In the genomic region with DNA sequence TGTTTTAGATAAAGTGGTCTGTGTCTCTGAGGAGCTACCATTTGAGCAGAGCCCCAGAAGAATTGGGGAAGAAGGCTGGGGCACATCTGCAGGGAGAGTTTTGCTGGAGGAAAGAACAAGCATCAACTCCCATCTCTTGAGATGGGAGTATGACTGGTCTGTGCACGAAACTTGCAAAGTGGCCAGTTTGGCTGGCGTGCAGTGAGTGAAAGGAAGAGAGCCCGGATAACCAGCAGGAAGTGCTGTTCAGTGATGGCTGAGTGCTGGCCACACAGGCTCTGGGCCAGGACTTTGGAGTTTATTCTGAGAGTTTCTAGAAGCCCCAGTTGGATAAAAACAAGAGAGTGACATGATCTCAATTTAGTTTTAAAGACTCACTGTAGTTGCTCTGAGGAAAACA, we compare ENCODE assay signal across 13 cellular contexts. TPM values are rescaled to one million over a fixed set of nuclear protein-coding genes. Genes with fewer than 3 reads are reported as not detected.
DNase-seq lines count a peak whose midpoint lies in the region; ATAC-seq and TF ChIP-seq lines count a peak whose summit lies in the region.
"Had no signal": no experiment of that assay in that cellular context is flagged by ENCODE, and none has a peak within 500 bp of the region (broad histone marks: within the 10 kb centered on the region; RNA-seq: fewer than 3 reads in every experiment).

No MANE protein-coding gene starts in this region.

- H3K27ac ChIP-seq in breast epithelium (peak overlapping the region in 1 of 2 donors; percentile 40), uterus (peak overlapping the region; percentile 20 to 45), SJCRH30 (no peak overlapping the region)

- intact Hi-C loops in MCF 10A (cut with micrococcal nuclease) (no loop called here), breast epithelium (cut with DNase I; ENCODE audit: low total_unique reads) (no loop called here), left colon (cut with DNase I, micrococcal nuclease) (no loop called here), uterus (cut with DNase I; ENCODE audit: low total_unique reads) (no loop called here)

- TF ChIP-seq CTCF in MCF 10A (IDR thresholded peaks at IDR 0.05; ENCODE audit: unreplicated experiment) (no peak), breast epithelium (IDR thresholded peaks at IDR 0.05) (no peak), uterus (IDR thresholded peaks at IDR 0.05) (no peak)

- peaks cover 27% of the 10 kb centered on the region for H3K36me3 Mint-ChIP-seq in MCF 10A (ENCODE audit: insufficient read depth, unreplicated experiment)

- no TSS peak for BruUV-seq in MCF 10A (replicated peaks; lab: Mats Ljungman, UMichigan)

- CTCF ChIA-PET in MCF 10A (lab: Yijun Ruan, JAX), result no interaction called here

- peak overlapping the region; percentile 73 for H3K27ac Mint-ChIP-seq in MCF 10A (ENCODE audit: low read depth, unreplicated experiment)
- H3K27ac Mint-ChIP-seq: activated T-helper 2 cell treated with anti-CD3 and anti-CD28 coated beads, Interferon-gamma antibody, Interleukin-2, Interleukin-4, amounts not matched to agents 10 μg/mL and 5 μg/mL and 100 μg/mL, durations not matched to agents 14 hours and 24 hours and 36 hours; GM23338 had no signal

- H3K4me3 Mint-ChIP-seq in MCF 10A (ENCODE audit: unreplicated experiment), result no peak overlapping the region
- H3K4me3 Mint-ChIP-seq: GM23338 had no signal

- H3K4me1 ChIP-seq in breast epithelium (no peaks in the 10 kb centered on the region), uterus (no peaks in the 10 kb centered on the region), SJCRH30 (no peaks in the 10 kb centered on the region)

- ATAC-seq in left colon (peak; percentile 26), HG03280 (IDR thresholded peaks at IDR 0.05; ENCODE audit: unreplicated experiment) (no peak), GM18909 (IDR thresholded peaks at IDR 0.05; ENCODE audit: poor library complexity, unreplicated experiment) (no peak)
- ATAC-seq: GM23338 had no signal

- H3K27me3 Mint-ChIP-seq in MCF 10A (ENCODE audit: insufficient read depth, unreplicated experiment), result no peaks in the 10 kb centered on the region

- H3K27me3 ChIP-seq in breast epithelium (no peaks in the 10 kb centered on the region), uterus (no peaks in the 10 kb centered on the region), SJCRH30 (no peaks in the 10 kb centered on the region)

- peaks cover 19% of the 10 kb centered on the region for H3K4me1 Mint-ChIP-seq in MCF 10A (ENCODE audit: insufficient read depth, unreplicated experiment)

- no peaks in the 10 kb centered on the region for H3K36me3 ChIP-seq in breast epithelium
- no peaks in the 10 kb centered on the region for H3K36me3 ChIP-seq in uterus
- H3K36me3 ChIP-seq in SJCRH30, result no peaks in the 10 kb centered on the region

- no peaks in the 10 kb centered on the region for H3K9me3 Mint-ChIP-seq in MCF 10A (ENCODE audit: unreplicated experiment)

- no peak overlapping the region for H3K4me3 ChIP-seq in breast epithelium
- H3K4me3 ChIP-seq in uterus, result no peak overlapping the region
- H3K4me3 ChIP-seq in SJCRH30, result no peak overlapping the region
- H3K4me3 ChIP-seq: GM23338 had no signal

- DNase-seq in MCF 10A (ENCODE audit: unreplicated experiment) (peak; percentile 23), breast epithelium (ENCODE audit: low spot score in 2 of 2) (no peak), dermis blood vessel endothelial cell (peak; percentile 83), left colon (no peak), uterus (no peak), SJCRH30 (no peak)
- DNase-seq: 8988T; activated CD4-positive, alpha-beta T cell treated with anti-CD3 and anti-CD28 coated beads for 48 hours; MM.1S had no signal

- POLR2A ChIA-PET in MCF 10A (lab: Yijun Ruan, JAX), result no interaction called here

- TF ChIP-seq POLR2A in breast epithelium (IDR thresholded peaks at IDR 0.05) (no peak), uterus (IDR thresholded peaks at IDR 0.05) (no peak)

- H3K9me3 ChIP-seq in breast epithelium (no peaks in the 10 kb centered on the region), uterus (no peaks in the 10 kb centered on the region), SJCRH30 (replicated peaks) (no peaks in the 10 kb centered on the region; the same call in 1 of the 2 replicates)

RNA-seq across cellular contexts. Expression of gene SVIL, which starts 34.4 kb away (rescaled TPM):
- 43.3 and 51.9 TPM in 2 replicates for total RNA-seq in MCF 10A (2022)
- 10 to 100 TPM; 25.8 to 69.5 (median 60.6) TPM for total RNA-seq in breast epithelium
- 80.8 and 98.9 TPM in 2 replicates for total RNA-seq in dermis blood vessel endothelial cell
- 100 to 1,000 TPM in 1 of 2 donors, 10 to 100 TPM in 1; 66.6 to 154 TPM for total RNA-seq in left colon
- total RNA-seq in uterus, result 100 to 1,000 TPM; 108 to 316 (median 209) TPM
- 42.5 and 65.0 TPM in 2 replicates for total RNA-seq in SJCRH30 (2014; rRNA removed; shearing (Covaris generic))

Comparison
In these comparisons a context has a peak if more than half of its experiments do, and no peak if none do; other contexts are left out.
1. DNase-seq: peak in MCF 10A (single experiment) and dermis blood vessel endothelial cell (single experiment); none in breast epithelium (0 of 2), left colon (0 of 2), uterus (0 of 2) and SJCRH30 (0 of 2).